In genomic region chr13:41587490-41587889, GRCh38 we compare ENCODE assay signal across 12 cellular contexts.
DNase-seq lines count a peak whose midpoint lies in the region; ATAC-seq and TF ChIP-seq lines count a peak whose summit lies in the region.
"Had no signal": no experiment of that assay in that cellular context is flagged by ENCODE, and none has a peak within 500 bp of the region (broad histone marks: within the 10 kb centered on the region; RNA-seq: fewer than 3 reads in every experiment).

No MANE protein-coding gene starts in this region.

- no peak overlapping the region for H4K8ac ChIP-seq in mesendoderm (ENCODE audit: low read depth, low read length)

- H2BK5ac ChIP-seq in mesendoderm (ENCODE audit: low read length), result no peak overlapping the region

- H3K4me1 Mint-ChIP-seq in CD8-positive, alpha-beta T cell (ENCODE audit: low read depth), result peaks cover 4% of the 10 kb centered on the region

- DNase-seq in CD8-positive, alpha-beta T cell, result peak in 6 of 7 experiments; percentile 9 to 67 (median 41)
- DNase-seq in activated T-cell treated with anti-CD3 and anti-CD28 coated beads, Interleukin-2, amount 50 U/mL, for 1 hour, result peak; percentile 46
- DNase-seq in mesendoderm, result peak; percentile 45
- no peak for DNase-seq in lower leg skin (ENCODE audit: low spot score in 2 of 2)
- DNase-seq in DMS153 treated with DMSO at 0.1 percent for 48 hours (lab: John Stamatoyannopoulos, UW; ENCODE audit: unreplicated experiment), result no peak
- DNase-seq: GOT3, left cardiac atrium, SJCRH30 had no signal

- H3K18ac ChIP-seq in mesendoderm (ENCODE audit: low read length), result no peak overlapping the region

- H3K9ac ChIP-seq in mesendoderm (ENCODE audit: low read length), result no peak overlapping the region

- H3K79me1 ChIP-seq in mesendoderm (ENCODE audit: low read length), result no peaks in the 10 kb centered on the region

- POLR2A ChIA-PET in CD8-positive, alpha-beta T cell (lab: Charles Lee), result interaction anchor here (1.5 to 2.0 kb wide), 3 partner anchors 77 to 128 kb away, joined by 4 to 15 read pairs (median 7); no protein-coding TSS in a partner anchor

- no peak overlapping the region for H2BK15ac ChIP-seq in mesendoderm (replicated peaks; ENCODE audit: low read depth)

- no peaks in the 10 kb centered on the region for H3K27me3 Mint-ChIP-seq in CD8-positive, alpha-beta T cell (ENCODE audit: low read depth)

- no peak overlapping the region for H3K27ac ChIP-seq in CD8-positive, alpha-beta T cell (ENCODE audit: low read depth, low read length)
- no peak overlapping the region for H3K27ac ChIP-seq in mesendoderm (ENCODE audit: low read depth, low read length)
- H3K27ac ChIP-seq: neutrophil, SJCRH30, thoracic aorta had no signal

- H3K23ac ChIP-seq in mesendoderm (ENCODE audit: low read length), result no peak overlapping the region

- peak; percentile 94 for ATAC-seq in CD8-positive, alpha-beta T cell
- no peak for ATAC-seq in GM21786 (IDR thresholded peaks at IDR 0.05; ENCODE audit: unreplicated experiment)
- ATAC-seq: left cardiac atrium had no signal

- H3K4ac ChIP-seq in mesendoderm (ENCODE audit: low read depth, low read length), result no peak overlapping the region

- no peak overlapping the region for H2BK120ac ChIP-seq in mesendoderm (ENCODE audit: low read depth, low read length)

- no peaks in the 10 kb centered on the region for H3K4me1 ChIP-seq in CD8-positive, alpha-beta T cell (ENCODE audit: insufficient read depth, low read length)
- no peaks in the 10 kb centered on the region for H3K4me1 ChIP-seq in mesendoderm (ENCODE audit: control insufficient read depth, low read depth, low read length)

- CTCF ChIA-PET in CD8-positive, alpha-beta T cell (lab: Charles Lee), result interaction anchor here (0.7 to 5.8 kb wide), 16 partner anchors 10 to 704 kb away, joined by 3 to 36 read pairs (median 3); no protein-coding TSS in a partner anchor

- no peak overlapping the region for H2AK5ac ChIP-seq in mesendoderm (ENCODE audit: low read length)

- H3K36me3 Mint-ChIP-seq in CD8-positive, alpha-beta T cell, result peaks cover 57% of the 10 kb centered on the region

- H3K4me3 ChIP-seq in CD8-positive, alpha-beta T cell (ENCODE audit: low read depth, low read length), result no peak overlapping the region
- H3K4me3 ChIP-seq in mesendoderm (ENCODE audit: low read length), result no peak overlapping the region
- H3K4me3 ChIP-seq in lower leg skin (ENCODE audit: low read depth, poor library complexity, severe bottlenecking), result no peak overlapping the region
- H3K4me3 ChIP-seq: SJCRH30, thoracic aorta had no signal

- H3K56ac ChIP-seq in mesendoderm (ENCODE audit: low read length), result no peak overlapping the region

- no peaks in the 10 kb centered on the region for H3K27me3 ChIP-seq in CD8-positive, alpha-beta T cell (ENCODE audit: insufficient read depth, low read length)
- no peaks in the 10 kb centered on the region for H3K27me3 ChIP-seq in mesendoderm (ENCODE audit: insufficient read depth, low read length, poor library complexity)
- H3K27me3 ChIP-seq: neutrophil, SJCRH30 had no signal

- no peaks in the 10 kb centered on the region for H3K9me3 ChIP-seq in CD8-positive, alpha-beta T cell (ENCODE audit: low read length)
- H3K9me3 ChIP-seq: neutrophil, SJCRH30, thoracic aorta had no signal

- no peak overlapping the region for H3K4me3 Mint-ChIP-seq in CD8-positive, alpha-beta T cell

- no peak overlapping the region for H4K5ac ChIP-seq in mesendoderm (ENCODE audit: low read length)

- H3K79me2 ChIP-seq in mesendoderm (ENCODE audit: control insufficient read depth, insufficient read depth, low read length), result no peaks in the 10 kb centered on the region

- no peaks in the 10 kb centered on the region for H3K36me3 ChIP-seq in CD8-positive, alpha-beta T cell (ENCODE audit: insufficient read depth, low read length)
- H3K36me3 ChIP-seq in mesendoderm (ENCODE audit: control insufficient read depth, insufficient read depth, low read length), result no peaks in the 10 kb centered on the region
- H3K36me3 ChIP-seq: neutrophil, thoracic aorta had no signal

- no peak for TF ChIP-seq POLR2A in lower leg skin (IDR thresholded peaks at IDR 0.05)

- intact Hi-C loops in CD8-positive, alpha-beta T cell (cut with DNase I, micrococcal nuclease), result loop anchor here (1.0 to 10.0 kb wide), 4 partner anchors 129 to 235 kb away; partner anchors contain the start of gene RGCC (in 1 of the 2)
- intact Hi-C loops in lower leg skin (cut with DNase I; ENCODE audit: low total_unique reads), result no loop called here

- no CpG with 5 or more reads among the region's 9 CpGs for WGBS in mesendoderm (ENCODE audit: extremely low coverage, insufficient coverage, low lambda C conversion rate)
- WGBS in lower leg skin, 2 donors, result 93 to 95% methylated on average over 9 of the region's 9 CpGs

- H3K4me2 ChIP-seq in mesendoderm (ENCODE audit: low read length), result no peak overlapping the region

- H3K9me3 Mint-ChIP-seq in CD8-positive, alpha-beta T cell, result no peaks in the 10 kb centered on the region

- TF ChIP-seq CTCF in CD8-positive, alpha-beta T cell (IDR thresholded peaks at IDR 0.05), result peak; percentile 60
- TF ChIP-seq CTCF in GM12873 (IDR thresholded peaks at IDR 0.05; ENCODE audit: insufficient read depth, low read depth, low read length, missing control alignments) (peak; percentile 23), lower leg skin (IDR thresholded peaks at IDR 0.05) (no peak)

- H3K27ac Mint-ChIP-seq in CD8-positive, alpha-beta T cell, result peak overlapping the region; percentile 10

Comparison
In these comparisons a context has a peak if more than half of its experiments do, and no peak if none do; other contexts are left out.
1. DNase-seq: peak in CD8-positive, alpha-beta T cell (6 of 7), activated T-cell treated with anti-CD3 and anti-CD28 coated beads, Interleukin-2, amount 50 U/mL, for 1 hour (single experiment) and mesendoderm (single experiment); none in lower leg skin (0 of 2) and DMS153 treated with DMSO at 0.1 percent for 48 hours (single experiment).
2. CTCF ChIP-seq: peak in CD8-positive, alpha-beta T cell (single experiment) and GM12873 (single experiment); none in lower leg skin (0 of 3).